14 cellular contexts compared by ENCODE assay signal in genomic region chr6:11971154-11971553, GRCh38. TPM values are rescaled to one million over a fixed set of nuclear protein-coding genes. Genes with fewer than 3 reads are reported as not detected.
DNase-seq lines count a peak whose midpoint lies in the region; TF ChIP-seq lines count a peak whose summit lies in the region.
"Had no signal": no experiment of that assay in that cellular context is flagged by ENCODE, and none has a peak within 500 bp of the region (broad histone marks: within the 10 kb centered on the region; RNA-seq: fewer than 3 reads in every experiment).

No MANE protein-coding gene starts in this region.

- 76 to 86% (median 79%) methylated on average over 2 of the region's 2 CpGs for whole genome bisulfite sequencing in adrenal gland, 4 donors

- H3K4me1 ChIP-seq in adrenal gland (replicated peaks in 1 of 2) (peaks cover 5 to 15% of the 10 kb centered on the region in 2 donors), OCI-LY7 (ENCODE audit: insufficient read depth, low read length, poor library complexity, severe bottlenecking) (no peaks in the 10 kb centered on the region)

- H3K9me3 ChIP-seq in AG04450 (ENCODE audit: control insufficient read depth, insufficient read depth, low read length) (no peaks in the 10 kb centered on the region), adrenal gland (replicated peaks in 1 of 3) (no peaks in the 10 kb centered on the region), OCI-LY7 (ENCODE audit: low read length) (no peaks in the 10 kb centered on the region)
- H3K9me3 ChIP-seq: pancreas had no signal

- POLR2A ChIA-PET in AG04450 (lab: Yijun Ruan, JAX), result no interaction called here
- POLR2A ChIA-PET in OCI-LY7 (lab: Charles Lee), result no interaction called here

- H3K27me3 ChIP-seq in AG04450 (ENCODE audit: control insufficient read depth, insufficient read depth, low read length) (no peaks in the 10 kb centered on the region), adrenal gland (no peaks in the 10 kb centered on the region)
- H3K27me3 ChIP-seq: pancreas had no signal

- no peak for TF ChIP-seq POLR2A in adrenal gland (IDR thresholded peaks at IDR 0.05)

- H3K4me2 ChIP-seq in OCI-LY7 (ENCODE audit: low read length), result no peak overlapping the region

- DNase-seq in AG04450 (ENCODE audit: low read depth, low spot score) (peak; percentile 71), HS-27A (ENCODE audit: low read depth) (peak; percentile 80), astrocyte of the hippocampus (ENCODE audit: low read depth, low spot score) (peak; percentile 93), kidney glomerular epithelial cell (lab: John Stamatoyannopoulos, UW) (peak; percentile 55), adrenal gland (no peak), GOT3 (lab: John Stamatoyannopoulos, UW) (no peak), OCI-LY7 (ENCODE audit: low spot score) (no peak)
- DNase-seq in stimulated activated CD4-positive, alpha-beta T cell treated with anti-CD3 and anti-CD28 coated beads, Interleukin-4, amount 100 ng/mL, for 1 hour, result no peak
- DNase-seq: cortex of kidney, NCI-H1048, NCI-H2171 treated with DMSO at 0.1 percent for 48 hours, pancreas, substantia nigra, SW 1271 had no signal

- CTCF ChIA-PET in AG04450 (lab: Charles Lee), result interaction anchor here (0.6 to 0.9 kb wide), 2 partner anchors 13 to 653 kb away, joined by 3 read pairs; no protein-coding TSS in a partner anchor
- CTCF ChIA-PET in OCI-LY7 (lab: Charles Lee; ENCODE audit: unreplicated experiment), result no interaction called here

- intact Hi-C loops in adrenal gland (cut with DNase I) (no loop called here), OCI-LY7 (cut with micrococcal nuclease; ENCODE audit: unreplicated experiment) (no loop called here)

- H3K27ac ChIP-seq in AG04450 (ENCODE audit: low read depth, low read length) (peak overlapping the region; percentile 47), adrenal gland (no peak overlapping the region), OCI-LY7 (ENCODE audit: low read depth, low read length, poor library complexity, severe bottlenecking) (no peak overlapping the region)
- H3K27ac ChIP-seq: pancreas had no signal

- TF ChIP-seq CTCF in AG04450 (IDR thresholded peaks at IDR 0.05; ENCODE audit: low read depth, low read length), result no peak
- TF ChIP-seq CTCF in adrenal gland (IDR thresholded peaks at IDR 0.05), result no peak
- TF ChIP-seq CTCF in OCI-LY7 (conservative IDR thresholded peaks at IDR 0.05; ENCODE audit: low read length), result no peak

- H3K79me2 ChIP-seq in OCI-LY7 (ENCODE audit: insufficient read depth, low read depth, low read length), result no peaks in the 10 kb centered on the region

- no peak overlapping the region for H2AFZ ChIP-seq in OCI-LY7 (ENCODE audit: low read length)

- no peaks in the 10 kb centered on the region for H3K9me2 ChIP-seq in OCI-LY7 (ENCODE audit: insufficient read depth, low read length)

- H3K4me3 ChIP-seq in AG04450 (ENCODE audit: low read depth, low read length) (no peak overlapping the region), adrenal gland (no peak overlapping the region), OCI-LY7 (ENCODE audit: low read depth, low read length, poor library complexity, severe bottlenecking) (no peak overlapping the region)
- H3K4me3 ChIP-seq: pancreas had no signal

- H4K20me1 ChIP-seq in OCI-LY7 (ENCODE audit: insufficient read depth, low read length), result no peaks in the 10 kb centered on the region

- no peaks in the 10 kb centered on the region for H3K36me3 ChIP-seq in adrenal gland (replicated peaks in 1 of 2)
- no peaks in the 10 kb centered on the region for H3K36me3 ChIP-seq in OCI-LY7 (ENCODE audit: insufficient read depth, low read length)
- H3K36me3 ChIP-seq: pancreas had no signal

- BruUV-seq in OCI-LY7 (replicated peaks; lab: Mats Ljungman, UMichigan), result no TSS peak

RNA-seq across cellular contexts. Expression of gene HIVEP1, which starts 41.0 kb away (rescaled TPM):
- 13.9 and 15.9 TPM in 2 replicates for polyA plus RNA-seq in AG04450 (2011; rRNA removed)
- 41.5 and 42.3 TPM in 2 replicates for polyA minus RNA-seq in AG04450 (2011; rRNA and poly(A)+ RNA removed)
- total RNA-seq in adrenal gland, result 10 to 100 TPM in 7 of 8 donors, 1 to 10 TPM in 1; 8.3 to 22.3 (median 12.8) TPM
- 1 to 10 TPM; 3.6 to 9.6 (median 4.5) TPM for polyA plus RNA-seq in adrenal gland
- 18.3 and 22.6 TPM in 2 replicates for total RNA-seq in OCI-LY7 (2014; rRNA removed; shearing (Covaris generic))
- total RNA-seq in OCI-LY7 (2022), result 22.1 and 29.5 TPM in 2 replicates

Comparison
In these comparisons a context has a peak if more than half of its experiments do, and no peak if none do; other contexts are left out.
1. DNase-seq: peak in AG04450 (single experiment), HS-27A (single experiment), astrocyte of the hippocampus (single experiment) and kidney glomerular epithelial cell (single experiment); none in stimulated activated CD4-positive, alpha-beta T cell treated with anti-CD3 and anti-CD28 coated beads, Interleukin-4, amount 100 ng/mL, for 1 hour (single experiment), adrenal gland (0 of 7), GOT3 (single experiment) and OCI-LY7 (single experiment).